Comparison of ENCODE assay signal across 1 cellular context in the genomic region with DNA sequence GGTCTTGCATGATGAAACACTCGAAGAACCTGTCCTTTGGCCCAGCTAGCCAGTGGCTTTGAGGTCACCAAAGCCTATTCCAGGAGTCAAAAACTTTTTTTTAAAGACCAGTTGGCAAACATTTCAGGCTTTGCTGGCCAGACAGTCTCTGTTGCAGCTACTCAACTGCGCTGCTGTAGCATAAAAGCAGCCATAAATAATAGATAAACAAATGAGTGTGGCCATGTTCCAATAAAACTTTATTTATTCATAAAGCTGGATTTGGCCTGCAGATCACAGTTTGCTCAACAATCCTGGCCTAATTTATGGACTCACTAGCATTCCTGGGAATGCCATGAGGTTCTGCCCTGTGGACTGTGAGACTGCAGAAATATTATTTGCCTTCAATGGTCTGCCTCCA.
A peak's percentile ranks its signal among the peaks of the same experiment; 100 is the strongest.
TF ChIP-seq lines count a peak whose summit lies in the region.

No MANE protein-coding gene starts in this region.

TF ChIP-seq in K562, 482 proteins besides CTCF, POLR2A, EP300 and RAD21 (continued from another document):
- TF ChIP-seq, protein P1, sequence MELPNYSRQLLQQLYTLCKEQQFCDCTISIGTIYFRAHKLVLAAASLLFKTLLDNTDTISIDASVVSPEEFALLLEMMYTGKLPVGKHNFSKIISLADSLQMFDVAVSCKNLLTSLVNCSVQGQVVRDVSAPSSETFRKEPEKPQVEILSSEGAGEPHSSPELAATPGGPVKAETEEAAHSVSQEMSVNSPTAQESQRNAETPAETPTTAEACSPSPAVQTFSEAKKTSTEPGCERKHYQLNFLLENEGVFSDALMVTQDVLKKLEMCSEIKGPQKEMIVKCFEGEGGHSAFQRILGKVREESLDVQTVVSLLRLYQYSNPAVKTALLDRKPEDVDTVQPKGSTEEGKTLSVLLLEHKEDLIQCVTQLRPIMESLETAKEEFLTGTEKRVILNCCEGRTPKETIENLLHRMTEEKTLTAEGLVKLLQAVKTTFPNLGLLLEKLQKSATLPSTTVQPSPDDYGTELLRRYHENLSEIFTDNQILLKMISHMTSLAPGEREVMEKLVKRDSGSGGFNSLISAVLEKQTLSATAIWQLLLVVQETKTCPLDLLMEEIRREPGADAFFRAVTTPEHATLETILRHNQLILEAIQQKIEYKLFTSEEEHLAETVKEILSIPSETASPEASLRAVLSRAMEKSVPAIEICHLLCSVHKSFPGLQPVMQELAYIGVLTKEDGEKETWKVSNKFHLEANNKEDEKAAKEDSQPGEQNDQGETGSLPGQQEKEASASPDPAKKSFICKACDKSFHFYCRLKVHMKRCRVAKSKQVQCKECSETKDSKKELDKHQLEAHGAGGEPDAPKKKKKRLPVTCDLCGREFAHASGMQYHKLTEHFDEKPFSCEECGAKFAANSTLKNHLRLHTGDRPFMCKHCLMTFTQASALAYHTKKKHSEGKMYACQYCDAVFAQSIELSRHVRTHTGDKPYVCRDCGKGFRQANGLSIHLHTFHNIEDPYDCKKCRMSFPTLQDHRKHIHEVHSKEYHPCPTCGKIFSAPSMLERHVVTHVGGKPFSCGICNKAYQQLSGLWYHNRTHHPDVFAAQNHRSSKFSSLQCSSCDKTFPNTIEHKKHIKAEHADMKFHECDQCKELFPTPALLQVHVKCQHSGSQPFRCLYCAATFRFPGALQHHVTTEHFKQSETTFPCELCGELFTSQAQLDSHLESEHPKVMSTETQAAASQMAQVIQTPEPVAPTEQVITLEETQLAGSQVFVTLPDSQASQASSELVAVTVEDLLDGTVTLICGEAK (IDR thresholded peaks at IDR 0.05): peak; percentile 81
- TF ChIP-seq, protein P1 (CRISPR knock-in tag; IDR thresholded peaks at IDR 0.05): no peak
